ENCODE assay signal across 27 cellular contexts in genomic region chr2:168203762-168204693, GRCh38. TPM values are rescaled to one million over a fixed set of nuclear protein-coding genes. Genes with fewer than 3 reads are reported as not detected.
DNase-seq lines count a peak whose midpoint lies in the region; ATAC-seq and TF ChIP-seq lines count a peak whose summit lies in the region.
"Had no signal": no experiment of that assay in that cellular context is flagged by ENCODE, and none has a peak within 500 bp of the region (broad histone marks: within the 10 kb centered on the region; RNA-seq: fewer than 3 reads in every experiment).

No MANE protein-coding gene starts in this region.

- H3K36me3 Mint-ChIP-seq in WTC11, result peaks cover 7% of the 10 kb centered on the region
- peaks cover 24% of the 10 kb centered on the region for H3K36me3 Mint-ChIP-seq in neural crest cell (ENCODE audit: low read depth)

- H3K4me1 Mint-ChIP-seq in WTC11 (peaks cover 38% of the 10 kb centered on the region), neural crest cell (peaks cover 30% of the 10 kb centered on the region)

- no peak overlapping the region for H3K27ac ChIP-seq in adrenal gland
- H3K27ac ChIP-seq: esophagus muscularis mucosa, gastroesophageal sphincter, sigmoid colon, SJCRH30, tibial artery had no signal

- H3K4me3 Mint-ChIP-seq in WTC11 (peak overlapping the region; percentile 22; the same call in 1 of the 2 replicates), neural crest cell (no peak overlapping the region)
- H3K4me3 Mint-ChIP-seq: activated T-cell treated with anti-CD3 and anti-CD28 coated beads, Interleukin-2, amount 50 U/mL, for 72 hours; nephron; stimulated activated naive CD8-positive, alpha-beta T cell treated with anti-CD3 and anti-CD28 coated beads, Interleukin-15, amount 100 ng/mL, for 72 hours had no signal

- CTCF ChIA-PET in WTC11 (lab: Charles Lee), result interaction anchor here (1.1 kb wide), 1 partner anchor 133 kb away, joined by 4 read pairs; no protein-coding TSS in a partner anchor

- H3K27me3 Mint-ChIP-seq in WTC11 (ENCODE audit: low read depth), result no peaks in the 10 kb centered on the region
- H3K27me3 Mint-ChIP-seq in neural crest cell (ENCODE audit: low read depth), result no peaks in the 10 kb centered on the region
- H3K27me3 Mint-ChIP-seq: stimulated activated naive CD8-positive, alpha-beta T cell treated with anti-CD3 and anti-CD28 coated beads, Interleukin-15, amount 100 ng/mL, for 72 hours had no signal

- POLR2A ChIA-PET in WTC11 (lab: Charles Lee), result interaction anchor here (1.2 kb wide), 1 partner anchor 13 kb away, joined by 4 read pairs; no protein-coding TSS in a partner anchor

- 87 to 92% (median 90%) methylated on average over 15 of the region's 15 CpGs for WGBS in adrenal gland, 4 donors

- no peaks in the 10 kb centered on the region for H3K27me3 ChIP-seq in H7 (ENCODE audit: control insufficient read depth, insufficient read depth, low read length)
- no peaks in the 10 kb centered on the region for H3K27me3 ChIP-seq in adrenal gland
- H3K27me3 ChIP-seq: BLaER1, esophagus muscularis mucosa, gastroesophageal sphincter, sigmoid colon, SJCRH30, tibial artery had no signal

- DNase-seq in H7 (peak; percentile 46), WTC11 (ENCODE audit: low spot score) (peak; percentile 38), iPS DF 4.7 (ENCODE audit: extremely low read depth, low spot score) (peak; percentile 60), neural crest cell (ENCODE audit: low read depth, low spot score) (no peak), H4 (ENCODE audit: low spot score) (no peak), adrenal gland (no peak)
- no peak for DNase-seq in activated CD4-positive, alpha-beta T cell treated with anti-CD3 and anti-CD28 coated beads for 48 hours
- DNase-seq in activated CD8-positive, alpha-beta memory T cell treated with anti-CD3 and anti-CD28 coated beads, Interleukin-2, amount 50 U/mL, for 48 hours, result no peak
- DNase-seq: activated CD4-positive, CD25-positive, alpha-beta regulatory T cell treated with anti-CD3 and anti-CD28 coated beads, Interleukin-2, amount 50 U/mL, for 72 hours; activated naive CD4-positive, alpha-beta T cell treated with Interleukin-2 at 50 U/mL for 16 hours; activated T-cell treated with anti-CD3 and anti-CD28 coated beads, Interleukin-2, amount 50 U/mL, for 72 hours; COR-L47; DND-41; KBM-7; MM.1S; NCI-H1417 treated with DMSO at 0.1 percent for 48 hours; NCI-H510A; posterior cingulate gyrus; sigmoid colon; SJCRH30; stimulated activated naive CD8-positive, alpha-beta T cell treated with anti-CD3 and anti-CD28 coated beads, Interleukin-15, amount 100 ng/mL, for 72 hours; tibial artery had no signal

- H3K4me1 ChIP-seq in adrenal gland (replicated peaks in 1 of 2), result no peaks in the 10 kb centered on the region
- H3K4me1 ChIP-seq: SJCRH30, tibial artery had no signal

- no peak for TF ChIP-seq CTCF in WTC11 (IDR thresholded peaks at IDR 0.05)
- no peak for TF ChIP-seq CTCF in neural crest cell (conservative IDR thresholded peaks at IDR 0.05)
- no peak for TF ChIP-seq CTCF in adrenal gland (IDR thresholded peaks at IDR 0.05)

- ATAC-seq in WTC11, result peak; percentile 96
- ATAC-seq: activated T-cell treated with anti-CD3 and anti-CD28 coated beads, Interleukin-2, amount 50 U/mL, for 72 hours; gastroesophageal sphincter; Panc1; stimulated activated naive CD8-positive, alpha-beta T cell treated with anti-CD3 and anti-CD28 coated beads, Interleukin-15, amount 100 ng/mL, for 72 hours had no signal

- H3K9me3 Mint-ChIP-seq in WTC11 (no peaks in the 10 kb centered on the region), neural crest cell (peaks cover 3% of the 10 kb centered on the region)

- peak overlapping the region; percentile 71 for H3K27ac Mint-ChIP-seq in WTC11
- peak overlapping the region; percentile 24 for H3K27ac Mint-ChIP-seq in neural crest cell (ENCODE audit: unreplicated experiment)
- H3K27ac Mint-ChIP-seq: nephron had no signal

- no peaks in the 10 kb centered on the region for H3K9me3 ChIP-seq in adrenal gland (replicated peaks in 1 of 3)
- H3K9me3 ChIP-seq: esophagus muscularis mucosa, gastroesophageal sphincter, sigmoid colon, SJCRH30, tibial artery had no signal

- TF ChIP-seq POLR2A in adrenal gland (IDR thresholded peaks at IDR 0.05), result no peak

- H3K36me3 ChIP-seq in H7 (replicated peaks; ENCODE audit: control insufficient read depth, insufficient read depth, low read length) (no peaks in the 10 kb centered on the region), adrenal gland (replicated peaks in 1 of 2) (no peaks in the 10 kb centered on the region)
- H3K36me3 ChIP-seq: esophagus muscularis mucosa, gastroesophageal sphincter, sigmoid colon, SJCRH30, tibial artery had no signal

- intact Hi-C loops in adrenal gland (cut with DNase I), result no loop called here

- H3K4me3 ChIP-seq in H7 (ENCODE audit: insufficient read depth, low read depth, low read length) (no peak overlapping the region), adrenal gland (no peak overlapping the region)
- H3K4me3 ChIP-seq: BLaER1, esophagus muscularis mucosa, gastroesophageal sphincter, sigmoid colon, SJCRH30, tibial artery had no signal

TF ChIP-seq in WTC11, 78 proteins besides CTCF, POLR2A, EP300 and RAD21 (continues in another document):
- TF ChIP-seq HMGXB4 (CRISPR knock-in tag; IDR thresholded peaks at IDR 0.05) (no peak), PREB (CRISPR knock-in tag; IDR thresholded peaks at IDR 0.05; ENCODE audit: borderline replicate concordance) (no peak), ZBTB21 (CRISPR knock-in tag; IDR thresholded peaks at IDR 0.05; ENCODE audit: borderline replicate concordance) (no peak), PRDM15 (CRISPR knock-in tag; IDR thresholded peaks at IDR 0.05) (peak; percentile 95), NR3C1 (CRISPR knock-in tag; conservative IDR thresholded peaks at IDR 0.05; ENCODE audit: low read depth) (no peak), ETV6 (CRISPR knock-in tag; IDR thresholded peaks at IDR 0.05) (peak; percentile 66; the same call in 1 of the 2 replicates)

RNA-seq across cellular contexts. Expression of gene STK39, which starts 43.4 kb away (rescaled TPM):
- 20.8 and 27.9 TPM in 2 replicates for total RNA-seq in H7 (2014; rRNA removed; shearing (Covaris generic))
- 20.5 to 22.1 TPM (median 21.6 TPM) in 3 replicates for total RNA-seq in WTC11 (2021)
- total RNA-seq in neural crest cell, result 26.5 and 28.2 TPM in 2 replicates
- total RNA-seq in H4 (2014; rRNA removed; shearing (Covaris generic)), result 9.2 and 12.6 TPM in 2 replicates
- total RNA-seq in adrenal gland, result 1 to 10 TPM; 2.4 to 7.7 (median 4.7) TPM
- 10 to 100 TPM in 1 of 3 donors, 1 to 10 TPM in 2; 6.0 to 11.1 (median 6.8) TPM for polyA plus RNA-seq in adrenal gland

Comparison
In these comparisons a context has a peak if more than half of its experiments do, and no peak if none do; other contexts are left out.
1. DNase-seq: peak in H7 (single experiment), WTC11 (single experiment) and iPS DF 4.7 (single experiment); none in neural crest cell (single experiment), activated CD4-positive, alpha-beta T cell treated with anti-CD3 and anti-CD28 coated beads for 48 hours (single experiment), activated CD8-positive, alpha-beta memory T cell treated with anti-CD3 and anti-CD28 coated beads, Interleukin-2, amount 50 U/mL, for 48 hours (single experiment), H4 (single experiment) and adrenal gland (0 of 7).